ENCODE assay signal across 24 cellular contexts in genomic region chr21:45283019-45283610, GRCh38. TPM values are rescaled to one million over a fixed set of nuclear protein-coding genes. Genes with fewer than 3 reads are reported as not detected.
DNase-seq lines count a peak whose midpoint lies in the region; ATAC-seq and TF ChIP-seq lines count a peak whose summit lies in the region.
"Had no signal": no experiment of that assay in that cellular context is flagged by ENCODE, and none has a peak within 500 bp of the region (broad histone marks: within the 10 kb centered on the region; RNA-seq: fewer than 3 reads in every experiment).

No MANE protein-coding gene starts in this region.

- POLR2A ChIA-PET in activated CD4-positive, alpha-beta memory T cell treated with anti-CD3 and anti-CD28 coated beads for 36 hours (lab: Charles Lee): no interaction called here

- TF ChIP-seq POLR2A in Peyer's patch (IDR thresholded peaks at IDR 0.05): no peak
- no peak for TF ChIP-seq POLR2A in sigmoid colon (IDR thresholded peaks at IDR 0.05)

- peaks cover 24% of the 10 kb centered on the region for H3K36me3 Mint-ChIP-seq in activated CD4-positive, alpha-beta memory T cell treated with anti-CD3 and anti-CD28 coated beads for 36 hours

- no peaks in the 10 kb centered on the region for H3K27me3 Mint-ChIP-seq in activated CD4-positive, alpha-beta memory T cell treated with anti-CD3 and anti-CD28 coated beads for 36 hours

- intact Hi-C loops in sigmoid colon (cut with DNase I): loop anchor here (10.0 kb wide), 1 partner anchor 542 kb away; no protein-coding TSS in a partner anchor
- intact Hi-C loops in activated CD4-positive, alpha-beta memory T cell treated with anti-CD3 and anti-CD28 coated beads for 36 hours (cut with micrococcal nuclease): no loop called here

- TF ChIP-seq CTCF in Peyer's patch (IDR thresholded peaks at IDR 0.05) (no peak), sigmoid colon (IDR thresholded peaks at IDR 0.05) (no peak)

- H3K4me3 Mint-ChIP-seq in activated CD4-positive, alpha-beta memory T cell treated with anti-CD3 and anti-CD28 coated beads for 36 hours: no peak overlapping the region
- H3K4me3 Mint-ChIP-seq: activated CD4-positive, alpha-beta T cell treated with anti-CD3 and anti-CD28 coated beads, Interleukin-2, amount 10 ng/mL, durations not matched to agents 24 days and 14 days; activated naive CD4-positive, alpha-beta T cell treated with anti-CD3 and anti-CD28 coated beads for 36 hours; CD8-positive, alpha-beta T cell had no signal

- H3K4me3 ChIP-seq in BLaER1: no peak overlapping the region
- no peak overlapping the region for H3K4me3 ChIP-seq in Peyer's patch
- H3K4me3 ChIP-seq in sigmoid colon: no peak overlapping the region
- H3K4me3 ChIP-seq: body of pancreas, esophagus squamous epithelium, heart left ventricle had no signal

- no peak overlapping the region for H3K27ac Mint-ChIP-seq in activated CD4-positive, alpha-beta memory T cell treated with anti-CD3 and anti-CD28 coated beads for 36 hours
- H3K27ac Mint-ChIP-seq: activated CD4-positive, alpha-beta T cell treated with anti-CD3 and anti-CD28 coated beads, Interleukin-2, amount 10 ng/mL, durations not matched to agents 24 days and 14 days; activated naive CD4-positive, alpha-beta T cell treated with anti-CD3 and anti-CD28 coated beads for 36 hours; CD8-positive, alpha-beta T cell; naive thymus-derived CD4-positive, alpha-beta T cell had no signal

- DNase-seq in Peyer's patch (peak in 2 of 3 donors; percentile 13 to 37), left lobe of liver (ENCODE audit: low spot score) (peak; percentile 33), sigmoid colon (peak; percentile 50), SHP77 (lab: John Stamatoyannopoulos, UW) (no peak)
- DNase-seq in activated CD4-positive, alpha-beta memory T cell treated with anti-CD3 and anti-CD28 coated beads for 36 hours: no peak
- DNase-seq: activated CD4-positive, alpha-beta T cell treated with anti-CD3 and anti-CD28 coated beads, Interleukin-2, amount 10 ng/mL, durations not matched to agents 24 days and 14 days; activated naive CD4-positive, alpha-beta T cell treated with anti-CD3 and anti-CD28 coated beads for 36 hours; esophagus squamous epithelium; foreskin keratinocyte; heart left ventricle; Kasumi-1; naive thymus-derived CD4-positive, alpha-beta T cell; NCI-H1417 treated with DMSO at 0.1 percent for 48 hours; NCI-H2081; NCI-H526; occipital lobe; small intestine; stimulated activated naive CD4-positive, alpha-beta T cell had no signal

- peaks cover 64% of the 10 kb centered on the region for H4K20me1 ChIP-seq in BLaER1

- TF ChIP-seq EP300 in sigmoid colon (IDR thresholded peaks at IDR 0.05): no peak

- peaks cover 14% of the 10 kb centered on the region for H3K4me1 Mint-ChIP-seq in activated CD4-positive, alpha-beta memory T cell treated with anti-CD3 and anti-CD28 coated beads for 36 hours (ENCODE audit: low read depth)

- H3K36me3 ChIP-seq in BLaER1: peaks cover 68% of the 10 kb centered on the region
- peaks cover 0 to 76% (median 0%) of the 10 kb centered on the region in 3 donors for H3K36me3 ChIP-seq in Peyer's patch
- H3K36me3 ChIP-seq in sigmoid colon: peaks cover 41 to 78% (median 57%) of the 10 kb centered on the region in 4 donors

- H3K27ac ChIP-seq in BLaER1 (no peak overlapping the region), Peyer's patch (no peak overlapping the region), sigmoid colon (no peak overlapping the region)
- H3K27ac ChIP-seq: body of pancreas, esophagus squamous epithelium, foreskin keratinocyte, heart left ventricle, VCaP had no signal

- no peak overlapping the region for H3K9ac ChIP-seq in BLaER1

- no peak for ATAC-seq in left lobe of liver
- no peak for ATAC-seq in GM18858 (IDR thresholded peaks at IDR 0.05; ENCODE audit: unreplicated experiment)
- no peak for ATAC-seq in GM21367 (IDR thresholded peaks at IDR 0.05; ENCODE audit: unreplicated experiment)
- ATAC-seq: body of pancreas; CD8-positive, alpha-beta T cell; foreskin keratinocyte; heart left ventricle; naive thymus-derived CD4-positive, alpha-beta T cell had no signal

- H3K4me1 ChIP-seq in BLaER1 (peaks cover 45% of the 10 kb centered on the region), Peyer's patch (peaks cover 3 to 9% (median 7%) of the 10 kb centered on the region in 4 donors), sigmoid colon (peaks cover 0 to 24% (median 12%) of the 10 kb centered on the region in 4 donors)
- H3K4me1 ChIP-seq: foreskin keratinocyte had no signal

- H3K9me3 ChIP-seq in BLaER1 (no peaks in the 10 kb centered on the region), Peyer's patch (no peaks in the 10 kb centered on the region), sigmoid colon (no peaks in the 10 kb centered on the region)
- H3K9me3 ChIP-seq: body of pancreas, esophagus squamous epithelium, heart left ventricle had no signal

- H3K27me3 ChIP-seq in BLaER1 (no peaks in the 10 kb centered on the region), Peyer's patch (no peaks in the 10 kb centered on the region), sigmoid colon (no peaks in the 10 kb centered on the region)
- H3K27me3 ChIP-seq: body of pancreas, esophagus squamous epithelium, foreskin keratinocyte, heart left ventricle had no signal

- no peaks in the 10 kb centered on the region for H3K9me3 Mint-ChIP-seq in activated CD4-positive, alpha-beta memory T cell treated with anti-CD3 and anti-CD28 coated beads for 36 hours
- H3K9me3 Mint-ChIP-seq: activated CD4-positive, alpha-beta T cell treated with anti-CD3 and anti-CD28 coated beads, Interleukin-2, amount 10 ng/mL, durations not matched to agents 24 days and 14 days; activated naive CD4-positive, alpha-beta T cell treated with anti-CD3 and anti-CD28 coated beads for 36 hours; CD8-positive, alpha-beta T cell; naive thymus-derived CD4-positive, alpha-beta T cell had no signal

- WGBS in sigmoid colon, 2 donors: 93 to 94% methylated on average over 30 to 31 of the region's 31 CpGs

- CTCF ChIA-PET in activated CD4-positive, alpha-beta memory T cell treated with anti-CD3 and anti-CD28 coated beads for 36 hours (lab: Charles Lee): no interaction called here

- peak overlapping the region; percentile 65 for H3K4me2 ChIP-seq in BLaER1

RNA-seq across cellular contexts. Expression of gene POFUT2, which starts 4.6 kb away (rescaled TPM):
- total RNA-seq in Peyer's patch: 10 to 100 TPM; 25.6 to 76.4 (median 47.6) TPM
- 17.5 TPM for total RNA-seq in left lobe of liver
- total RNA-seq in sigmoid colon: 10 to 100 TPM; 13.0 to 31.3 (median 20.9) TPM
- 10 to 100 TPM in 1 of 3 donors, 1 to 10 TPM in 2; 2.5 to 21.6 (median 3.0) TPM for polyA plus RNA-seq in sigmoid colon
- total RNA-seq in activated CD4-positive, alpha-beta memory T cell treated with anti-CD3 and anti-CD28 coated beads for 36 hours: 10 to 100 TPM; 14.3 TPM

Comparison
In these comparisons a context has a peak if more than half of its experiments do, and no peak if none do; other contexts are left out.
1. DNase-seq: peak in Peyer's patch (2 of 3), left lobe of liver (single experiment) and sigmoid colon (single experiment); none in SHP77 (0 of 2) and activated CD4-positive, alpha-beta memory T cell treated with anti-CD3 and anti-CD28 coated beads for 36 hours (single experiment).